11 cellular contexts compared by ENCODE assay signal in genomic region chr1:170856455-170856854, GRCh38.
"Had no signal": no experiment of that assay in that cellular context is flagged by ENCODE, and none has a peak within 500 bp of the region (broad histone marks: within the 10 kb centered on the region; RNA-seq: fewer than 3 reads in every experiment).

No MANE protein-coding gene starts in this region.

- H3K27ac ChIP-seq: brain microvascular endothelial cell, colonic mucosa, neutrophil, transverse colon had no signal

- ATAC-seq: natural killer cell treated with Interleukin-12 subunit alpha and Interleukin-12 subunit beta and Interleukin-15 and Interleukin-18, amount 100 ng/mL, for 72 hours had no signal

- H3K27me3 ChIP-seq: brain microvascular endothelial cell, colonic mucosa, neutrophil, transverse colon had no signal

- H3K4me1 ChIP-seq: colonic mucosa, transverse colon had no signal

- H3K36me3 ChIP-seq: brain microvascular endothelial cell, colonic mucosa, neutrophil, transverse colon had no signal

- DNase-seq: activated CD4-positive, alpha-beta T cell treated with anti-CD3 and anti-CD28 coated beads, Interleukin-2, amount 50 U/mL, for 4 hours; activated gamma-delta T cell treated with Interleukin-2 at 50 U/mL for 16 hours; brain microvascular endothelial cell; colonic mucosa; mesenchymal stem cell; SW 1271; T-helper 2 cell; transverse colon had no signal

- H3K9me3 ChIP-seq: colonic mucosa, neutrophil, transverse colon had no signal

- H3K4me3 ChIP-seq: colonic mucosa, skin epidermis, transverse colon had no signal
